Comparison of ENCODE assay signal across 25 cellular contexts in the genomic region with DNA sequence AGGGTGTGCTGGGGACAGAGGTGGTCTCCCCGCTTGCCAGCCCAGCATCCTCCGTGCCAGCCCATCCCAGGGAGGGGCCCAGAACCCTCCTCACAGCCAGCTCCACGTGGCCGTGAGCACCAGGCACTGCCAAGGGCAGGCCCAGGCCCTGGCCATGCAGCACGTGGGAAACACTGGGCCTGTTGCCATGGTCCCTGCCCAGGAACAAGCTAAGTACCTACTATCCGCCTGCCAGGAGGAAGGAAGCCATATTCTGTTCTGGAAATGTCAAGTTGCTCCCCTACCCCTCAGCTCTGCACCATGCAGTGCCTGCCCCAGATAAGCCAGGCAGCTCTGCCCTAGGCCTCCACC.
DNase-seq lines count a peak whose midpoint lies in the region; ATAC-seq and FAIRE-seq lines count a peak whose summit lies in the region.
"Had no signal": no experiment of that assay in that cellular context is flagged by ENCODE, and none has a peak within 500 bp of the region (broad histone marks: within the 10 kb centered on the region; RNA-seq: fewer than 3 reads in every experiment).

No MANE protein-coding gene starts in this region.

- intact Hi-C loops in left cardiac atrium (cut with DNase I) = no loop called here
- intact Hi-C loops in posterior vena cava (cut with DNase I) = no loop called here

- in situ Hi-C loops in G401 (cut with HindIII; ENCODE audit: low sequenced_read_pairs) = no loop called here

- peak; percentile 97 for DNase-seq in G401 (ENCODE audit: low spot score)
- peak; percentile 84 to 89 for DNase-seq in cerebellar nuclear complex (lab: John Stamatoyannopoulos, UW)
- no peak for DNase-seq in left cardiac atrium
- peak; percentile 62 for DNase-seq in posterior vena cava (ENCODE audit: low spot score)
- DNase-seq in NCI-H146 treated with DMSO at 0.1 percent for 48 hours (lab: John Stamatoyannopoulos, UW; ENCODE audit: unreplicated experiment) = no peak
- no peak for DNase-seq in NCI-H2171 treated with DMSO at 0.1 percent for 48 hours (lab: John Stamatoyannopoulos, UW)
- DNase-seq in HTR-8/SVneo (ENCODE audit: insufficient read length, low spot score) = no peak
- DNase-seq: activated CD4-positive, alpha-beta T cell treated with anti-CD3 and anti-CD28 coated beads, Interleukin-2, amount 50 U/mL, for 48 hours; activated T-cell treated with anti-CD3 and anti-CD28 coated beads for 4 hours; DND-41; GM23248; NCI-H1105; NCI-H1930; NCI-H226; nephron progenitor cell; pancreas; Peyer's patch; right lobe of liver; stimulated activated CD4-positive, alpha-beta T cell treated with anti-CD3 and anti-CD28 coated beads, Interleukin-12 subunit alpha, Interleukin-12 subunit beta, amount 100 ng/mL, for 4 hours; stimulated activated CD4-positive, alpha-beta T cell treated with anti-CD3 and anti-CD28 coated beads, Interleukin-4, amount 100 ng/mL, for 1 hour; T-cell had no signal

- FAIRE-seq in HTR-8/SVneo (lab: Jason Lieb, UNC) = no peak
- FAIRE-seq: astrocyte, keratinocyte, pancreas had no signal

- ATAC-seq in left cardiac atrium (peak; percentile 82 to 92), HG03108 (IDR thresholded peaks at IDR 0.05; ENCODE audit: unreplicated experiment) (no peak)
- ATAC-seq: pancreas; right lobe of liver; stimulated activated effector memory CD8-positive, alpha-beta T cell treated with anti-CD3 and anti-CD28 coated beads, Interleukin-12 subunit alpha, Interleukin-12 subunit beta, amount 100 ng/mL, for 72 hours; T-cell had no signal

Comparison
In these comparisons a context has a peak if more than half of its experiments do, and no peak if none do; other contexts are left out.
1. DNase-seq: peak in G401 (single experiment), cerebellar nuclear complex (2 of 2) and posterior vena cava (single experiment); none in left cardiac atrium (single experiment), NCI-H146 treated with DMSO at 0.1 percent for 48 hours (single experiment), NCI-H2171 treated with DMSO at 0.1 percent for 48 hours (single experiment) and HTR-8/SVneo (single experiment).